ENCODE assay signal across 1 cellular context in genomic region chr22:17921871-17922821, GRCh38.
TF ChIP-seq lines count a peak whose summit lies in the region.

No MANE protein-coding gene starts in this region.

TF ChIP-seq in H1, 55 proteins besides CTCF, POLR2A, EP300 and RAD21 (continued from another document):
- TF ChIP-seq, protein P1, sequence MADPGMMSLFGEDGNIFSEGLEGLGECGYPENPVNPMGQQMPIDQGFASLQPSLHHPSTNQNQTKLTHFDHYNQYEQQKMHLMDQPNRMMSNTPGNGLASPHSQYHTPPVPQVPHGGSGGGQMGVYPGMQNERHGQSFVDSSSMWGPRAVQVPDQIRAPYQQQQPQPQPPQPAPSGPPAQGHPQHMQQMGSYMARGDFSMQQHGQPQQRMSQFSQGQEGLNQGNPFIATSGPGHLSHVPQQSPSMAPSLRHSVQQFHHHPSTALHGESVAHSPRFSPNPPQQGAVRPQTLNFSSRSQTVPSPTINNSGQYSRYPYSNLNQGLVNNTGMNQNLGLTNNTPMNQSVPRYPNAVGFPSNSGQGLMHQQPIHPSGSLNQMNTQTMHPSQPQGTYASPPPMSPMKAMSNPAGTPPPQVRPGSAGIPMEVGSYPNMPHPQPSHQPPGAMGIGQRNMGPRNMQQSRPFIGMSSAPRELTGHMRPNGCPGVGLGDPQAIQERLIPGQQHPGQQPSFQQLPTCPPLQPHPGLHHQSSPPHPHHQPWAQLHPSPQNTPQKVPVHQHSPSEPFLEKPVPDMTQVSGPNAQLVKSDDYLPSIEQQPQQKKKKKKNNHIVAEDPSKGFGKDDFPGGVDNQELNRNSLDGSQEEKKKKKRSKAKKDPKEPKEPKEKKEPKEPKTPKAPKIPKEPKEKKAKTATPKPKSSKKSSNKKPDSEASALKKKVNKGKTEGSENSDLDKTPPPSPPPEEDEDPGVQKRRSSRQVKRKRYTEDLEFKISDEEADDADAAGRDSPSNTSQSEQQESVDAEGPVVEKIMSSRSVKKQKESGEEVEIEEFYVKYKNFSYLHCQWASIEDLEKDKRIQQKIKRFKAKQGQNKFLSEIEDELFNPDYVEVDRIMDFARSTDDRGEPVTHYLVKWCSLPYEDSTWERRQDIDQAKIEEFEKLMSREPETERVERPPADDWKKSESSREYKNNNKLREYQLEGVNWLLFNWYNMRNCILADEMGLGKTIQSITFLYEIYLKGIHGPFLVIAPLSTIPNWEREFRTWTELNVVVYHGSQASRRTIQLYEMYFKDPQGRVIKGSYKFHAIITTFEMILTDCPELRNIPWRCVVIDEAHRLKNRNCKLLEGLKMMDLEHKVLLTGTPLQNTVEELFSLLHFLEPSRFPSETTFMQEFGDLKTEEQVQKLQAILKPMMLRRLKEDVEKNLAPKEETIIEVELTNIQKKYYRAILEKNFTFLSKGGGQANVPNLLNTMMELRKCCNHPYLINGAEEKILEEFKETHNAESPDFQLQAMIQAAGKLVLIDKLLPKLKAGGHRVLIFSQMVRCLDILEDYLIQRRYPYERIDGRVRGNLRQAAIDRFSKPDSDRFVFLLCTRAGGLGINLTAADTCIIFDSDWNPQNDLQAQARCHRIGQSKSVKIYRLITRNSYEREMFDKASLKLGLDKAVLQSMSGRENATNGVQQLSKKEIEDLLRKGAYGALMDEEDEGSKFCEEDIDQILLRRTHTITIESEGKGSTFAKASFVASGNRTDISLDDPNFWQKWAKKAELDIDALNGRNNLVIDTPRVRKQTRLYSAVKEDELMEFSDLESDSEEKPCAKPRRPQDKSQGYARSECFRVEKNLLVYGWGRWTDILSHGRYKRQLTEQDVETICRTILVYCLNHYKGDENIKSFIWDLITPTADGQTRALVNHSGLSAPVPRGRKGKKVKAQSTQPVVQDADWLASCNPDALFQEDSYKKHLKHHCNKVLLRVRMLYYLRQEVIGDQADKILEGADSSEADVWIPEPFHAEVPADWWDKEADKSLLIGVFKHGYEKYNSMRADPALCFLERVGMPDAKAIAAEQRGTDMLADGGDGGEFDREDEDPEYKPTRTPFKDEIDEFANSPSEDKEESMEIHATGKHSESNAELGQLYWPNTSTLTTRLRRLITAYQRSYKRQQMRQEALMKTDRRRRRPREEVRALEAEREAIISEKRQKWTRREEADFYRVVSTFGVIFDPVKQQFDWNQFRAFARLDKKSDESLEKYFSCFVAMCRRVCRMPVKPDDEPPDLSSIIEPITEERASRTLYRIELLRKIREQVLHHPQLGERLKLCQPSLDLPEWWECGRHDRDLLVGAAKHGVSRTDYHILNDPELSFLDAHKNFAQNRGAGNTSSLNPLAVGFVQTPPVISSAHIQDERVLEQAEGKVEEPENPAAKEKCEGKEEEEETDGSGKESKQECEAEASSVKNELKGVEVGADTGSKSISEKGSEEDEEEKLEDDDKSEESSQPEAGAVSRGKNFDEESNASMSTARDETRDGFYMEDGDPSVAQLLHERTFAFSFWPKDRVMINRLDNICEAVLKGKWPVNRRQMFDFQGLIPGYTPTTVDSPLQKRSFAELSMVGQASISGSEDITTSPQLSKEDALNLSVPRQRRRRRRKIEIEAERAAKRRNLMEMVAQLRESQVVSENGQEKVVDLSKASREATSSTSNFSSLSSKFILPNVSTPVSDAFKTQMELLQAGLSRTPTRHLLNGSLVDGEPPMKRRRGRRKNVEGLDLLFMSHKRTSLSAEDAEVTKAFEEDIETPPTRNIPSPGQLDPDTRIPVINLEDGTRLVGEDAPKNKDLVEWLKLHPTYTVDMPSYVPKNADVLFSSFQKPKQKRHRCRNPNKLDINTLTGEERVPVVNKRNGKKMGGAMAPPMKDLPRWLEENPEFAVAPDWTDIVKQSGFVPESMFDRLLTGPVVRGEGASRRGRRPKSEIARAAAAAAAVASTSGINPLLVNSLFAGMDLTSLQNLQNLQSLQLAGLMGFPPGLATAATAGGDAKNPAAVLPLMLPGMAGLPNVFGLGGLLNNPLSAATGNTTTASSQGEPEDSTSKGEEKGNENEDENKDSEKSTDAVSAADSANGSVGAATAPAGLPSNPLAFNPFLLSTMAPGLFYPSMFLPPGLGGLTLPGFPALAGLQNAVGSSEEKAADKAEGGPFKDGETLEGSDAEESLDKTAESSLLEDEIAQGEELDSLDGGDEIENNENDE (IDR thresholded peaks at IDR 0.05; ENCODE audit: insufficient replicate concordance, low read length): no peak
- TF ChIP-seq BACH1 (IDR thresholded peaks at IDR 0.05; ENCODE audit: low read length) (no peak), GTF2F1 (IDR thresholded peaks at IDR 0.05; ENCODE audit: borderline replicate concordance, low read depth, low read length) (no peak), RXRA (IDR thresholded peaks at IDR 0.05; ENCODE audit: insufficient read depth, low read depth, low read length) (no peak), EZH2 (IDR thresholded peaks at IDR 0.05; ENCODE audit: low read depth, low read length, severe bottlenecking) (no peak), CTBP2 (IDR thresholded peaks at IDR 0.05; ENCODE audit: borderline replicate concordance, insufficient read depth, insufficient read length, low read length) (no peak), ASH2L (IDR thresholded peaks at IDR 0.05; ENCODE audit: low read length) (peak; percentile 52), E2F6 (IDR thresholded peaks at IDR 0.05) (peak; percentile 42; the same call in 1 of the 2 replicates), SIN3A (conservative IDR thresholded peaks at IDR 0.05 in 1 of 2, IDR thresholded peaks at IDR 0.05 in 1 of 2; ENCODE audit: low read depth in 1 of 2, low read length in 2 of 2) (no peak)
- TF ChIP-seq, protein P2, sequence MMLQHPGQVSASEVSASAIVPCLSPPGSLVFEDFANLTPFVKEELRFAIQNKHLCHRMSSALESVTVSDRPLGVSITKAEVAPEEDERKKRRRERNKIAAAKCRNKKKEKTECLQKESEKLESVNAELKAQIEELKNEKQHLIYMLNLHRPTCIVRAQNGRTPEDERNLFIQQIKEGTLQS (IDR thresholded peaks at IDR 0.05; ENCODE audit: insufficient read depth, low read depth, low read length): no peak
